ENCODE assay signal across 20 cellular contexts in the genomic region with DNA sequence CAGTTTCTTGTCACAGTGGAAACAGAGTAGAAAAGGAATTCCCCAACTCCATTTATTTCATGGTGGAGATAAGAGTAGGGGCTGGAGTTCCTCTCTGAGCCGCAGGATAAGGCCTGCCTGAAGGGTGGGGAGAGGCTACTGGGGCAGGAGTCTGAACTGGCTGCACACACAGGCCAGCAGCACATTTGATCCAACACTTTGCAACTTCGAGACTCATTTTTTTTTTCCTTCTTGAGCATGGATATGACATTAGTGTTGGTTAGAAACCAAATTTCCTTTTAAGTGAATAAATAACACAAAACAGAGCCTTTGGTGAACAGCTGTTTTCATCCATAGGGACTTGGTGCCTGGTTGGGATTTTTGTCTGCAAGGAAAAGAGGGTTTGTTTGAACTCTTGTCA.
A peak's percentile ranks its signal among the peaks of the same experiment; 100 is the strongest.
DNase-seq lines count a peak whose midpoint lies in the region; ATAC-seq lines count a peak whose summit lies in the region.
"Had no signal": no experiment of that assay in that cellular context is flagged by ENCODE, and none has a peak within 500 bp of the region (broad histone marks: within the 10 kb centered on the region; RNA-seq: fewer than 3 reads in every experiment).

No MANE protein-coding gene starts in this region.

- intact Hi-C loops in Right ventricle myocardium superior (cut with DNase I) (no loop called here), cardiac septum (cut with DNase I) (no loop called here), right cardiac atrium (cut with DNase I) (no loop called here)

- DNase-seq in Right ventricle myocardium superior, result no peak
- no peak for DNase-seq in cardiac septum (ENCODE audit: low spot score)
- DNase-seq in right cardiac atrium, result peak in 1 of 3 donors; percentile 67
- DNase-seq in glomerular visceral epithelial cell (ENCODE audit: extremely low spot score), result no peak
- no peak for DNase-seq in NCI-H1417 treated with DMSO at 0.1 percent for 48 hours (lab: John Stamatoyannopoulos, UW)
- DNase-seq: BE2C; Caco-2; CD4-positive, CD25-positive, alpha-beta regulatory T cell; DMS153; GDM1; GM23248; IMR-90; NCI-H1417; NCI-H187 treated with DMSO at 0.1 percent for 48 hours; NCI-H2227 treated with DMSO at 0.1 percent for 48 hours; NCI-H524; RPMI8226 had no signal

- no peaks in the 10 kb centered on the region for H3K36me3 ChIP-seq in skeletal muscle tissue (ENCODE audit: control insufficient read depth in 3 of 3, insufficient read depth in 3 of 3, low read length in 3 of 3)
- H3K36me3 ChIP-seq: BE2C, HAP-1 had no signal

- ATAC-seq in Right ventricle myocardium superior (ENCODE audit: poor library complexity), result peak; percentile 72
- ATAC-seq in right cardiac atrium, result peak; percentile 61 to 63
- ATAC-seq in esophagus mucosa, result no peak

- no peak overlapping the region for H3K27ac ChIP-seq in right cardiac atrium (ENCODE audit: low read length)
- peak overlapping the region; percentile 81 for H3K27ac ChIP-seq in skeletal muscle tissue (ENCODE audit: low read depth, low read length)
- H3K27ac ChIP-seq: GM23248 had no signal

- H3K9me3 ChIP-seq in right cardiac atrium (ENCODE audit: control insufficient read depth, low read length) (no peaks in the 10 kb centered on the region), skeletal muscle tissue (ENCODE audit: control insufficient read depth in 3 of 3, low read length in 3 of 3) (peaks cover 0 to 5% (median 4%) of the 10 kb centered on the region in 3 donors)

- H3K27me3 ChIP-seq in right cardiac atrium (ENCODE audit: control insufficient read depth, insufficient read depth) (no peaks in the 10 kb centered on the region), skeletal muscle tissue (ENCODE audit: control insufficient read depth in 3 of 3, insufficient read depth in 3 of 3, low read length in 3 of 3) (no peaks in the 10 kb centered on the region)
- H3K27me3 ChIP-seq: BE2C had no signal

- H3K9ac ChIP-seq in skeletal muscle tissue (ENCODE audit: low read depth in 1 of 3, low read length in 3 of 3), result no peak overlapping the region
- H3K9ac ChIP-seq: GM23248 had no signal

- WGBS in right cardiac atrium, result 54% methylated on average over 2 of the region's 2 CpGs

- no peak overlapping the region for H3K4me3 ChIP-seq in right cardiac atrium (ENCODE audit: low read length)
- no peak overlapping the region for H3K4me3 ChIP-seq in skeletal muscle tissue (ENCODE audit: low read length in 3 of 3)
- H3K4me3 ChIP-seq: GM23248, HAP-1 had no signal

- peaks cover 11% of the 10 kb centered on the region for H3K4me1 ChIP-seq in right cardiac atrium (ENCODE audit: control insufficient read depth, insufficient read depth, low read length)
- peaks cover 33 to 42% (median 42%) of the 10 kb centered on the region in 3 donors for H3K4me1 ChIP-seq in skeletal muscle tissue (ENCODE audit: control insufficient read depth in 3 of 3, insufficient read depth in 3 of 3, low read length in 3 of 3)
- H3K4me1 ChIP-seq: BE2C, HAP-1 had no signal
